In genomic region chr18:74132201-74132600, GRCh38 we compare ENCODE assay signal across 17 cellular contexts. TPM values are rescaled to one million over a fixed set of nuclear protein-coding genes. Genes with fewer than 3 reads are reported as not detected.
A peak's percentile ranks its signal among the peaks of the same experiment; 100 is the strongest.
DNase-seq lines count a peak whose midpoint lies in the region; ATAC-seq and TF ChIP-seq lines count a peak whose summit lies in the region.
"Had no signal": no experiment of that assay in that cellular context is flagged by ENCODE, and none has a peak within 500 bp of the region (broad histone marks: within the 10 kb centered on the region; RNA-seq: fewer than 3 reads in every experiment).

No MANE protein-coding gene starts in this region.

- no peaks in the 10 kb centered on the region for H3K4me1 ChIP-seq in breast epithelium

- DNase-seq in EH (ENCODE audit: low read depth) = peak; percentile 52
- DNase-seq in astrocyte of the spinal cord (ENCODE audit: low read depth, low spot score) = peak; percentile 20
- DNase-seq in fibroblast of gingiva (ENCODE audit: low read depth) = peak; percentile 35
- no peak for DNase-seq in pons (ENCODE audit: low spot score)
- no peak for DNase-seq in GM13976 (ENCODE audit: low spot score)
- DNase-seq in breast epithelium (ENCODE audit: low spot score in 2 of 2) = no peak
- DNase-seq: ACHN; AML-193; CD4-positive, alpha-beta memory T cell; DMS79 treated with DMSO at 0.1 percent for 48 hours; EL; GM23248; HCEC 1CT; KBM-7 had no signal

- H3K9me3 ChIP-seq in breast epithelium = no peaks in the 10 kb centered on the region

- TF ChIP-seq CTCF in astrocyte of the spinal cord (IDR thresholded peaks at IDR 0.05; ENCODE audit: low read depth, low read length) = no peak
- no peak for TF ChIP-seq CTCF in GM13976 (IDR thresholded peaks at IDR 0.05; ENCODE audit: borderline replicate concordance, control extremely low read depth, extremely low read depth, insufficient read depth, missing control alignments)
- no peak for TF ChIP-seq CTCF in breast epithelium (IDR thresholded peaks at IDR 0.05)

- H3K27ac ChIP-seq in breast epithelium = no peak overlapping the region
- H3K27ac ChIP-seq: GM23248 had no signal

- H3K27me3 ChIP-seq in breast epithelium = no peaks in the 10 kb centered on the region

- intact Hi-C loops in breast epithelium (cut with DNase I; ENCODE audit: low total_unique reads) = no loop called here

- TF ChIP-seq POLR2A in breast epithelium (IDR thresholded peaks at IDR 0.05) = no peak

- in situ Hi-C loops in astrocyte of the spinal cord (cut with HindIII; ENCODE audit: low sequenced_read_pairs) (no loop called here), GM13976 (cut with MboI; ENCODE audit: low sequenced_read_pairs, unreplicated experiment) (no loop called here)

- no peaks in the 10 kb centered on the region for H3K36me3 ChIP-seq in breast epithelium

- H3K4me3 ChIP-seq in astrocyte of the spinal cord (ENCODE audit: low read depth, low read length) (no peak overlapping the region), breast epithelium (no peak overlapping the region)
- H3K4me3 ChIP-seq: GM12878, GM23248 had no signal

- no peak for ATAC-seq in HG03045 (IDR thresholded peaks at IDR 0.05; ENCODE audit: unreplicated experiment)
- ATAC-seq: GM12878 had no signal

RNA-seq across cellular contexts. Expression of gene FBXO15, which starts 15.4 kb away (rescaled TPM):
- 1 to 10 TPM in 1 of 3 donors, under 1 TPM in 2; 0.64 to 1.3 (median 0.73) TPM for total RNA-seq in breast epithelium
- total RNA-seq: G401 had no signal

RNA-seq across cellular contexts. Expression of gene TIMM21, which starts 16.1 kb away (rescaled TPM):
- total RNA-seq in breast epithelium = 10 to 100 TPM; 30.8 to 38.1 (median 35.9) TPM

Comparison
In these comparisons a context has a peak if more than half of its experiments do, and no peak if none do; other contexts are left out.
1. DNase-seq: peak in EH (single experiment), astrocyte of the spinal cord (single experiment) and fibroblast of gingiva (single experiment); none in pons (single experiment), GM13976 (single experiment) and breast epithelium (0 of 2).